ENCODE assay signal across 1 cellular context in the genomic region with DNA sequence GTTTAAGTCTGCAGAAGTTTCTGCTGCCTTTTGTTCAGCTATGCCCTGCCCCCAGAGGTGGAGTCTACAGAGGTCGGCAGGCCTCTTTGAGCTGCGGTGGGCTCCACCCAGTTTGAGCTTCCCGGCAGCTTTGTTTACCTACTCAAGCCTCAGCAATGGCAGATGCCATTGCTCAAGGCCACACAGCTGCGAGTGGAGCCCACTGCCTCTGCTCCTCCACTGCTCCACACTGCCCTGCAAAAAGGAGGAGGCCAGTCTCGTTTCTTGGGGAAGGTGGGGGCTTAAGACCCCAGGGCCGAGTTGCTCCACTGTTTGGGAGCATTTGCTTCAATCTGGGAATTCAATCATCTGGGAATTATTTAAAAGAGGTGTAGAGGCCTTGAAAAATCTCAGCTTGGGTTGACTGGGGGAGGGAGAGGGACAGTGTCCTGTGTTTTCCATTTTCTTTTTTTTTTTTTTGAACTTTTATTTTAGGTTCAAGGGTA.
A peak's percentile ranks its signal among the peaks of the same experiment; 100 is the strongest.
TF ChIP-seq lines count a peak whose summit lies in the region.

No MANE protein-coding gene starts in this region.

TF ChIP-seq in HepG2, 621 proteins besides CTCF, POLR2A, EP300 and RAD21 (continued from another document and continues in another):
- TF ChIP-seq, protein P1, sequence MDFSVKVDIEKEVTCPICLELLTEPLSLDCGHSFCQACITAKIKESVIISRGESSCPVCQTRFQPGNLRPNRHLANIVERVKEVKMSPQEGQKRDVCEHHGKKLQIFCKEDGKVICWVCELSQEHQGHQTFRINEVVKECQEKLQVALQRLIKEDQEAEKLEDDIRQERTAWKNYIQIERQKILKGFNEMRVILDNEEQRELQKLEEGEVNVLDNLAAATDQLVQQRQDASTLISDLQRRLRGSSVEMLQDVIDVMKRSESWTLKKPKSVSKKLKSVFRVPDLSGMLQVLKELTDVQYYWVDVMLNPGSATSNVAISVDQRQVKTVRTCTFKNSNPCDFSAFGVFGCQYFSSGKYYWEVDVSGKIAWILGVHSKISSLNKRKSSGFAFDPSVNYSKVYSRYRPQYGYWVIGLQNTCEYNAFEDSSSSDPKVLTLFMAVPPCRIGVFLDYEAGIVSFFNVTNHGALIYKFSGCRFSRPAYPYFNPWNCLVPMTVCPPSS (IDR thresholded peaks at IDR 0.05), result no peak
- TF ChIP-seq FOXP1 (IDR thresholded peaks at IDR 0.05) (no peak), FOXP1 (CRISPR knock-in tag; IDR thresholded peaks at IDR 0.05) (peak; percentile 74), PITX1 (CRISPR knock-in tag; IDR thresholded peaks at IDR 0.05) (peak; percentile 83), CREM (IDR thresholded peaks at IDR 0.05) (peak; percentile 61), CREM (CRISPR knock-in tag; IDR thresholded peaks at IDR 0.05) (no peak), YEATS2 (CRISPR knock-in tag; IDR thresholded peaks at IDR 0.05; ENCODE audit: borderline replicate concordance) (0 out of 2 replicates have a peak, but pooled peaks have one; percentile 29), HOXD1 (CRISPR knock-in tag; IDR thresholded peaks at IDR 0.05) (no peak), KDM3A (CRISPR knock-in tag; IDR thresholded peaks at IDR 0.05; ENCODE audit: low read depth) (peak; percentile 45; the same call in 1 of the 2 replicates), KLF6 (CRISPR knock-in tag; IDR thresholded peaks at IDR 0.05) (peak; percentile 79; the same call in 1 of the 2 replicates), XRCC5 (optimal IDR thresholded peaks at IDR 0.05; ENCODE audit: low read length) (peak; percentile 37), SOX13 (IDR thresholded peaks at IDR 0.05) (0 out of 2 replicates have a peak, but pooled peaks have one; percentile 20), SOX13 (CRISPR knock-in tag; conservative IDR thresholded peaks at IDR 0.05 in 1 of 2, IDR thresholded peaks at IDR 0.05 in 1 of 2) (peak in 1 of 2 experiments; percentile 90; a peak in 2 of 4 replicates), ZMAT3 (CRISPR knock-in tag; conservative IDR thresholded peaks at IDR 0.05) (peak; percentile 63; the same call in 1 of the 2 replicates), ETV5 (CRISPR knock-in tag; IDR thresholded peaks at IDR 0.05; ENCODE audit: borderline replicate concordance) (peak; percentile 19; the same call in 1 of the 2 replicates), U2AF2 (IDR thresholded peaks at IDR 0.05; ENCODE audit: low read depth, low read length) (no peak), RFXANK (CRISPR knock-in tag; IDR thresholded peaks at IDR 0.05) (no peak), ZNF619 (CRISPR knock-in tag; IDR thresholded peaks at IDR 0.05) (0 out of 2 replicates have a peak, but pooled peaks have one; percentile 75), ZNF605 (CRISPR knock-in tag; IDR thresholded peaks at IDR 0.05) (peak; percentile 76), YY1 (IDR thresholded peaks at IDR 0.05; ENCODE audit: insufficient read depth, insufficient replicate concordance, low read depth, low read length) (peak; percentile 79), ZNF720 (CRISPR knock-in tag; IDR thresholded peaks at IDR 0.05) (no peak), ZNF205 (CRISPR knock-in tag; IDR thresholded peaks at IDR 0.05) (peak; percentile 51; the same call in 1 of the 2 replicates), SETDB1 (CRISPR knock-in tag; IDR thresholded peaks at IDR 0.05; ENCODE audit: borderline replicate concordance) (no peak), POLR2G (IDR thresholded peaks at IDR 0.05; ENCODE audit: low read depth, low read length) (peak; percentile 68), THAP11 (CRISPR knock-in tag; IDR thresholded peaks at IDR 0.05) (peak; percentile 63; the same call in 1 of the 2 replicates), ZFY (CRISPR knock-in tag; IDR thresholded peaks at IDR 0.05) (peak; percentile 63), SAP130 (CRISPR knock-in tag; IDR thresholded peaks at IDR 0.05; ENCODE audit: low read depth) (peak; percentile 82), AKAP8 (CRISPR knock-in tag; IDR thresholded peaks at IDR 0.05) (peak; percentile 39; the same call in 1 of the 2 replicates), NR2F6 (IDR thresholded peaks at IDR 0.05) (0 out of 2 replicates have a peak, but pooled peaks have one; percentile 17), NR2F6 (CRISPR knock-in tag; IDR thresholded peaks at IDR 0.05) (peak; percentile 68), ZNF460 (CRISPR knock-in tag; IDR thresholded peaks at IDR 0.05; ENCODE audit: borderline replicate concordance) (peak; percentile 13; the same call in 1 of the 2 replicates), PAWR (CRISPR knock-in tag; IDR thresholded peaks at IDR 0.05; ENCODE audit: borderline replicate concordance) (no peak), ZNF30 (CRISPR knock-in tag; IDR thresholded peaks at IDR 0.05) (no peak), NFE2L1 (CRISPR knock-in tag; IDR thresholded peaks at IDR 0.05; ENCODE audit: borderline replicate concordance) (no peak), DNMT3B (CRISPR knock-in tag; conservative IDR thresholded peaks at IDR 0.05) (0 out of 2 replicates have a peak, but pooled peaks have one; percentile 30)
- TF ChIP-seq, protein P2, sequence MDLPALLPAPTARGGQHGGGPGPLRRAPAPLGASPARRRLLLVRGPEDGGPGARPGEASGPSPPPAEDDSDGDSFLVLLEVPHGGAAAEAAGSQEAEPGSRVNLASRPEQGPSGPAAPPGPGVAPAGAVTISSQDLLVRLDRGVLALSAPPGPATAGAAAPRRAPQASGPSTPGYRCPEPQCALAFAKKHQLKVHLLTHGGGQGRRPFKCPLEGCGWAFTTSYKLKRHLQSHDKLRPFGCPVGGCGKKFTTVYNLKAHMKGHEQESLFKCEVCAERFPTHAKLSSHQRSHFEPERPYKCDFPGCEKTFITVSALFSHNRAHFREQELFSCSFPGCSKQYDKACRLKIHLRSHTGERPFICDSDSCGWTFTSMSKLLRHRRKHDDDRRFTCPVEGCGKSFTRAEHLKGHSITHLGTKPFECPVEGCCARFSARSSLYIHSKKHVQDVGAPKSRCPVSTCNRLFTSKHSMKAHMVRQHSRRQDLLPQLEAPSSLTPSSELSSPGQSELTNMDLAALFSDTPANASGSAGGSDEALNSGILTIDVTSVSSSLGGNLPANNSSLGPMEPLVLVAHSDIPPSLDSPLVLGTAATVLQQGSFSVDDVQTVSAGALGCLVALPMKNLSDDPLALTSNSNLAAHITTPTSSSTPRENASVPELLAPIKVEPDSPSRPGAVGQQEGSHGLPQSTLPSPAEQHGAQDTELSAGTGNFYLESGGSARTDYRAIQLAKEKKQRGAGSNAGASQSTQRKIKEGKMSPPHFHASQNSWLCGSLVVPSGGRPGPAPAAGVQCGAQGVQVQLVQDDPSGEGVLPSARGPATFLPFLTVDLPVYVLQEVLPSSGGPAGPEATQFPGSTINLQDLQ (CRISPR knock-in tag; IDR thresholded peaks at IDR 0.05), result no peak
- TF ChIP-seq, protein P3, sequence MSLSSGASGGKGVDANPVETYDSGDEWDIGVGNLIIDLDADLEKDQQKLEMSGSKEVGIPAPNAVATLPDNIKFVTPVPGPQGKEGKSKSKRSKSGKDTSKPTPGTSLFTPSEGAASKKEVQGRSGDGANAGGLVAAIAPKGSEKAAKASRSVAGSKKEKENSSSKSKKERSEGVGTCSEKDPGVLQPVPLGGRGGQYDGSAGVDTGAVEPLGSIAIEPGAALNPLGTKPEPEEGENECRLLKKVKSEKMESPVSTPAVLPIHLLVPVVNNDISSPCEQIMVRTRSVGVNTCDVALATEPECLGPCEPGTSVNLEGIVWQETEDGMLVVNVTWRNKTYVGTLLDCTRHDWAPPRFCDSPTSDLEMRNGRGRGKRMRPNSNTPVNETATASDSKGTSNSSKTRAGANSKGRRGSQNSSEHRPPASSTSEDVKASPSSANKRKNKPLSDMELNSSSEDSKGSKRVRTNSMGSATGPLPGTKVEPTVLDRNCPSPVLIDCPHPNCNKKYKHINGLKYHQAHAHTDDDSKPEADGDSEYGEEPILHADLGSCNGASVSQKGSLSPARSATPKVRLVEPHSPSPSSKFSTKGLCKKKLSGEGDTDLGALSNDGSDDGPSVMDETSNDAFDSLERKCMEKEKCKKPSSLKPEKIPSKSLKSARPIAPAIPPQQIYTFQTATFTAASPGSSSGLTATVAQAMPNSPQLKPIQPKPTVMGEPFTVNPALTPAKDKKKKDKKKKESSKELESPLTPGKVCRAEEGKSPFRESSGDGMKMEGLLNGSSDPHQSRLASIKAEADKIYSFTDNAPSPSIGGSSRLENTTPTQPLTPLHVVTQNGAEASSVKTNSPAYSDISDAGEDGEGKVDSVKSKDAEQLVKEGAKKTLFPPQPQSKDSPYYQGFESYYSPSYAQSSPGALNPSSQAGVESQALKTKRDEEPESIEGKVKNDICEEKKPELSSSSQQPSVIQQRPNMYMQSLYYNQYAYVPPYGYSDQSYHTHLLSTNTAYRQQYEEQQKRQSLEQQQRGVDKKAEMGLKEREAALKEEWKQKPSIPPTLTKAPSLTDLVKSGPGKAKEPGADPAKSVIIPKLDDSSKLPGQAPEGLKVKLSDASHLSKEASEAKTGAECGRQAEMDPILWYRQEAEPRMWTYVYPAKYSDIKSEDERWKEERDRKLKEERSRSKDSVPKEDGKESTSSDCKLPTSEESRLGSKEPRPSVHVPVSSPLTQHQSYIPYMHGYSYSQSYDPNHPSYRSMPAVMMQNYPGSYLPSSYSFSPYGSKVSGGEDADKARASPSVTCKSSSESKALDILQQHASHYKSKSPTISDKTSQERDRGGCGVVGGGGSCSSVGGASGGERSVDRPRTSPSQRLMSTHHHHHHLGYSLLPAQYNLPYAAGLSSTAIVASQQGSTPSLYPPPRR (CRISPR knock-in tag; IDR thresholded peaks at IDR 0.05; ENCODE audit: borderline replicate concordance), result peak; percentile 79
- TF ChIP-seq, protein P4, sequence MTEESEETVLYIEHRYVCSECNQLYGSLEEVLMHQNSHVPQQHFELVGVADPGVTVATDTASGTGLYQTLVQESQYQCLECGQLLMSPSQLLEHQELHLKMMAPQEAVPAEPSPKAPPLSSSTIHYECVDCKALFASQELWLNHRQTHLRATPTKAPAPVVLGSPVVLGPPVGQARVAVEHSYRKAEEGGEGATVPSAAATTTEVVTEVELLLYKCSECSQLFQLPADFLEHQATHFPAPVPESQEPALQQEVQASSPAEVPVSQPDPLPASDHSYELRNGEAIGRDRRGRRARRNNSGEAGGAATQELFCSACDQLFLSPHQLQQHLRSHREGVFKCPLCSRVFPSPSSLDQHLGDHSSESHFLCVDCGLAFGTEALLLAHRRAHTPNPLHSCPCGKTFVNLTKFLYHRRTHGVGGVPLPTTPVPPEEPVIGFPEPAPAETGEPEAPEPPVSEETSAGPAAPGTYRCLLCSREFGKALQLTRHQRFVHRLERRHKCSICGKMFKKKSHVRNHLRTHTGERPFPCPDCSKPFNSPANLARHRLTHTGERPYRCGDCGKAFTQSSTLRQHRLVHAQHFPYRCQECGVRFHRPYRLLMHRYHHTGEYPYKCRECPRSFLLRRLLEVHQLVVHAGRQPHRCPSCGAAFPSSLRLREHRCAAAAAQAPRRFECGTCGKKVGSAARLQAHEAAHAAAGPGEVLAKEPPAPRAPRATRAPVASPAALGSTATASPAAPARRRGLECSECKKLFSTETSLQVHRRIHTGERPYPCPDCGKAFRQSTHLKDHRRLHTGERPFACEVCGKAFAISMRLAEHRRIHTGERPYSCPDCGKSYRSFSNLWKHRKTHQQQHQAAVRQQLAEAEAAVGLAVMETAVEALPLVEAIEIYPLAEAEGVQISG (CRISPR knock-in tag; IDR thresholded peaks at IDR 0.05), result peak; percentile 72
- TF ChIP-seq, protein P5, sequence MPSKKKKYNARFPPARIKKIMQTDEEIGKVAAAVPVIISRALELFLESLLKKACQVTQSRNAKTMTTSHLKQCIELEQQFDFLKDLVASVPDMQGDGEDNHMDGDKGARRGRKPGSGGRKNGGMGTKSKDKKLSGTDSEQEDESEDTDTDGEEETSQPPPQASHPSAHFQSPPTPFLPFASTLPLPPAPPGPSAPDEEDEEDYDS (CRISPR knock-in tag; IDR thresholded peaks at IDR 0.05), result peak; percentile 89
- TF ChIP-seq, protein P6, sequence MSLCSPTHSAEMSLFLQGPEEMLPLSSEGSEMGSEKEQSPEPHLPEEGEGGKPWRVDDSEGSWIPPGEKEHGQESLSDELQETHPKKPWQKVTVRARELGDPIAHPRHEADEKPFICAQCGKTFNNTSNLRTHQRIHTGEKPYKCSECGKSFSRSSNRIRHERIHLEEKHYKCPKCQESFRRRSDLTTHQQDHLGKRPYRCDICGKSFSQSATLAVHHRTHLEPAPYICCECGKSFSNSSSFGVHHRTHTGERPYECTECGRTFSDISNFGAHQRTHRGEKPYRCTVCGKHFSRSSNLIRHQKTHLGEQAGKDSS (CRISPR knock-in tag; IDR thresholded peaks at IDR 0.05; ENCODE audit: borderline replicate concordance, low read depth), result peak; percentile 83; the same call in 1 of the 2 replicates
- TF ChIP-seq, protein P7, sequence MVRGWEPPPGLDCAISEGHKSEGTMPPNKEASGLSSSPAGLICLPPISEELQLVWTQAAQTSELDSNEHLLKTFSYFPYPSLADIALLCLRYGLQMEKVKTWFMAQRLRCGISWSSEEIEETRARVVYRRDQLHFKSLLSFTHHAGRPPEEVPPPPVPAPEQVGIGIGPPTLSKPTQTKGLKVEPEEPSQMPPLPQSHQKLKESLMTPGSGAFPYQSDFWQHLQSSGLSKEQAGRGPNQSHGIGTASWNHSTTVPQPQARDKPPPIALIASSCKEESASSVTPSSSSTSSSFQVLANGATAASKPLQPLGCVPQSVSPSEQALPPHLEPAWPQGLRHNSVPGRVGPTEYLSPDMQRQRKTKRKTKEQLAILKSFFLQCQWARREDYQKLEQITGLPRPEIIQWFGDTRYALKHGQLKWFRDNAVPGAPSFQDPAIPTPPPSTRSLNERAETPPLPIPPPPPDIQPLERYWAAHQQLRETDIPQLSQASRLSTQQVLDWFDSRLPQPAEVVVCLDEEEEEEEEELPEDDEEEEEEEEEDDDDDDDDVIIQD (CRISPR knock-in tag; IDR thresholded peaks at IDR 0.05; ENCODE audit: low read depth), result peak; percentile 45; the same call in 1 of the 2 replicates
- TF ChIP-seq, protein P8, sequence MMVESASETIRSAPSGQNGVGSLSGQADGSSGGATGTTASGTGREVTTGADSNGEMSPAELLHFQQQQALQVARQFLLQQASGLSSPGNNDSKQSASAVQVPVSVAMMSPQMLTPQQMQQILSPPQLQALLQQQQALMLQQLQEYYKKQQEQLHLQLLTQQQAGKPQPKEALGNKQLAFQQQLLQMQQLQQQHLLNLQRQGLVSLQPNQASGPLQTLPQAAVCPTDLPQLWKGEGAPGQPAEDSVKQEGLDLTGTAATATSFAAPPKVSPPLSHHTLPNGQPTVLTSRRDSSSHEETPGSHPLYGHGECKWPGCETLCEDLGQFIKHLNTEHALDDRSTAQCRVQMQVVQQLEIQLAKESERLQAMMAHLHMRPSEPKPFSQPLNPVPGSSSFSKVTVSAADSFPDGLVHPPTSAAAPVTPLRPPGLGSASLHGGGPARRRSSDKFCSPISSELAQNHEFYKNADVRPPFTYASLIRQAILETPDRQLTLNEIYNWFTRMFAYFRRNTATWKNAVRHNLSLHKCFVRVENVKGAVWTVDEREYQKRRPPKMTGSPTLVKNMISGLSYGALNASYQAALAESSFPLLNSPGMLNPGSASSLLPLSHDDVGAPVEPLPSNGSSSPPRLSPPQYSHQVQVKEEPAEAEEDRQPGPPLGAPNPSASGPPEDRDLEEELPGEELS (CRISPR knock-in tag; IDR thresholded peaks at IDR 0.05), result peak; percentile 87
- TF ChIP-seq, protein P9, sequence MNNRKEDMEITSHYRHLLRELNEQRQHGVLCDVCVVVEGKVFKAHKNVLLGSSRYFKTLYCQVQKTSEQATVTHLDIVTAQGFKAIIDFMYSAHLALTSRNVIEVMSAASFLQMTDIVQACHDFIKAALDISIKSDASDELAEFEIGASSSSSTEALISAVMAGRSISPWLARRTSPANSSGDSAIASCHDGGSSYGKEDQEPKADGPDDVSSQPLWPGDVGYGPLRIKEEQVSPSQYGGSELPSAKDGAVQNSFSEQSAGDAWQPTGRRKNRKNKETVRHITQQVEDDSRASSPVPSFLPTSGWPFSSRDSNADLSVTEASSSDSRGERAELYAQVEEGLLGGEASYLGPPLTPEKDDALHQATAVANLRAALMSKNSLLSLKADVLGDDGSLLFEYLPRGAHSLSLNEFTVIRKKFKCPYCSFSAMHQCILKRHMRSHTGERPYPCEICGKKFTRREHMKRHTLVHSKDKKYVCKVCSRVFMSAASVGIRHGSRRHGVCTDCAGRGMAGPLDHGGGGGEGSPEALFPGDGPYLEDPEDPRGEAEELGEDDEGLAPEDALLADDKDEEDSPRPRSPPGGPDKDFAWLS (CRISPR knock-in tag; IDR thresholded peaks at IDR 0.05; ENCODE audit: borderline replicate concordance), result no peak
